In genomic region chr17:18037482-18037881, GRCh38 we compare ENCODE assay signal across 1 cellular context.
TF ChIP-seq lines count a peak whose summit lies in the region.

No MANE protein-coding gene starts in this region.

TF ChIP-seq in GM23338, 12 proteins besides CTCF, POLR2A, EP300 and RAD21 (continued from another document):
- TF ChIP-seq REST (IDR thresholded peaks at IDR 0.05; ENCODE audit: unreplicated experiment), result no peak
- no peak for TF ChIP-seq ZNF331 (CRISPR knock-in tag; IDR thresholded peaks at IDR 0.05; ENCODE audit: low read depth)
- TF ChIP-seq JUNB (IDR thresholded peaks at IDR 0.05; ENCODE audit: unreplicated experiment), result no peak
- TF ChIP-seq, protein P1, sequence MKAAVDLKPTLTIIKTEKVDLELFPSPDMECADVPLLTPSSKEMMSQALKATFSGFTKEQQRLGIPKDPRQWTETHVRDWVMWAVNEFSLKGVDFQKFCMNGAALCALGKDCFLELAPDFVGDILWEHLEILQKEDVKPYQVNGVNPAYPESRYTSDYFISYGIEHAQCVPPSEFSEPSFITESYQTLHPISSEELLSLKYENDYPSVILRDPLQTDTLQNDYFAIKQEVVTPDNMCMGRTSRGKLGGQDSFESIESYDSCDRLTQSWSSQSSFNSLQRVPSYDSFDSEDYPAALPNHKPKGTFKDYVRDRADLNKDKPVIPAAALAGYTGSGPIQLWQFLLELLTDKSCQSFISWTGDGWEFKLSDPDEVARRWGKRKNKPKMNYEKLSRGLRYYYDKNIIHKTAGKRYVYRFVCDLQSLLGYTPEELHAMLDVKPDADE (IDR thresholded peaks at IDR 0.05), result no peak
- no peak for TF ChIP-seq ZNF114 (CRISPR knock-in tag; IDR thresholded peaks at IDR 0.05)
TF ChIP-seq in GM23338: peak in this region for 0.
